ENCODE assay signal across 26 cellular contexts in the genomic region with DNA sequence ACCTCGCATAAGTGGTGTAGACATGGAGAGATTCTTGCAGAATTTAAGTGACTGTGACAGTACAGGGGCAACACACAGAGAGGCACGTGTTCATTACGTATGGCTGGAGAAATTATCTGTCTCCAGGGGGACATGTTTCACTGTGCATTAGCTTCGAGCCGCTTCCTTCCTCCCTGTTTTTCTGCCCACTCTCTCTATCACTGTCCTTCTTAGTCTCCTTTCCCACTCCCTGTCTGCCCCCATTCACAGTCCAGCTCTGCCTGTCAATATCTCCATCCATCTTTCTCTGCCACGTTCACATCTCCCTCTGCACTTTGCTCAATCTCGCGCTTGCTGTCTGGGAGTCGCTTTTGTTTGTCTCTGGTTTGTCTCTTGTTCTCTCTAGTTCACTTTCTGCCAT. TPM values are rescaled to one million over a fixed set of nuclear protein-coding genes. Genes with fewer than 3 reads are reported as not detected.
DNase-seq lines count a peak whose midpoint lies in the region; ATAC-seq and TF ChIP-seq lines count a peak whose summit lies in the region.
"Had no signal": no experiment of that assay in that cellular context is flagged by ENCODE, and none has a peak within 500 bp of the region (broad histone marks: within the 10 kb centered on the region; RNA-seq: fewer than 3 reads in every experiment).

No MANE protein-coding gene starts in this region.

- peaks cover 33% of the 10 kb centered on the region for H3K36me3 Mint-ChIP-seq in activated CD8-positive, alpha-beta T cell treated with anti-CD3 and anti-CD28 coated beads for 36 hours (ENCODE audit: low read depth)
- peaks cover 28% of the 10 kb centered on the region for H3K36me3 Mint-ChIP-seq in activated CD8-positive, alpha-beta T cell treated with anti-CD3 and anti-CD28 coated beads, Interleukin-2, amount 10 ng/mL, durations not matched to agents 7 days and 5 days (ENCODE audit: low read depth)
- peaks cover 28% of the 10 kb centered on the region for H3K36me3 Mint-ChIP-seq in CD4-positive, alpha-beta T cell (ENCODE audit: low read depth)
- peaks cover 19% of the 10 kb centered on the region for H3K36me3 Mint-ChIP-seq in WTC11
- H3K36me3 Mint-ChIP-seq in natural killer cell treated with Interleukin-12 subunit alpha and Interleukin-12 subunit beta and Interleukin-15 and Interleukin-18, amount 100 ng/mL, for 72 hours, result peaks cover 19% of the 10 kb centered on the region

- no peaks in the 10 kb centered on the region for H3K9me3 ChIP-seq in CD4-positive, alpha-beta T cell (ENCODE audit: control insufficient read depth, low read length)
- no peaks in the 10 kb centered on the region for H3K9me3 ChIP-seq in mesodermal cell (ENCODE audit: control insufficient read depth, low read length)
- H3K9me3 ChIP-seq: BE2C, Caco-2, HAP-1, MG63, SJCRH30, upper lobe of left lung had no signal

- intact Hi-C loops in activated CD8-positive, alpha-beta T cell treated with anti-CD3 and anti-CD28 coated beads for 36 hours (cut with micrococcal nuclease), result no loop called here
- intact Hi-C loops in CD4-positive, alpha-beta T cell (cut with DNase I, micrococcal nuclease), result no loop called here

- H3K4me1 ChIP-seq in mesodermal cell (ENCODE audit: control insufficient read depth, insufficient read depth, low read length, poor library complexity, severe bottlenecking), result peaks cover 17% of the 10 kb centered on the region
- H3K4me1 ChIP-seq: HAP-1, SJCRH30, upper lobe of left lung had no signal

- POLR2A ChIA-PET in activated CD8-positive, alpha-beta T cell treated with anti-CD3 and anti-CD28 coated beads for 36 hours (lab: Charles Lee), result interaction anchor here (0.6 to 2.9 kb wide), 4 partner anchors 9 to 15 kb away, joined by 3 to 10 read pairs (median 7); no protein-coding TSS in a partner anchor
- POLR2A ChIA-PET in activated CD8-positive, alpha-beta T cell treated with anti-CD3 and anti-CD28 coated beads, Interleukin-2, amount 10 ng/mL, durations not matched to agents 7 days and 5 days (lab: Charles Lee), result interaction anchor here (1.0 to 2.1 kb wide), 2 partner anchors 10 to 14 kb away, joined by 4 to 9 read pairs; no protein-coding TSS in a partner anchor
- POLR2A ChIA-PET in CD4-positive, alpha-beta T cell (lab: Charles Lee), result interaction anchor here (1.4 to 4.2 kb wide), 6 partner anchors 9 to 74 kb away, joined by 5 to 71 read pairs (median 8); a partner anchor contains a TSS
- POLR2A ChIA-PET in WTC11 (lab: Charles Lee), result no interaction called here

- no peak for DNase-seq in activated CD8-positive, alpha-beta T cell treated with anti-CD3 and anti-CD28 coated beads for 36 hours
- DNase-seq in activated CD8-positive, alpha-beta T cell treated with anti-CD3 and anti-CD28 coated beads, Interleukin-2, amount 10 ng/mL, durations not matched to agents 7 days and 5 days, result no peak
- DNase-seq in CD4-positive, alpha-beta T cell, result no peak
- DNase-seq in WTC11 (ENCODE audit: low spot score), result no peak
- no peak for DNase-seq in NOMO-1 treated with DMSO at 0.1 percent for 48 hours (lab: John Stamatoyannopoulos, UW; ENCODE audit: unreplicated experiment)
- DNase-seq in natural killer cell treated with Interleukin-12 subunit alpha and Interleukin-12 subunit beta and Interleukin-15 and Interleukin-18, amount 100 ng/mL, for 72 hours (ENCODE audit: low spot score), result no peak
- DNase-seq: BE2C; Caco-2; left ventricle myocardium superior; MG63; natural killer cell; NCI-H1417; NCI-H2029 treated with DMSO at 0.1 percent for 48 hours; NCI-H345; posterior cingulate gyrus; SJCRH30; stimulated activated CD4-positive, alpha-beta T cell treated with anti-CD3 and anti-CD28 coated beads, Interleukin-4, amount 100 ng/mL, for 24 hours; T-helper 1 cell; upper lobe of left lung had no signal

- H3K27me3 Mint-ChIP-seq in activated CD8-positive, alpha-beta T cell treated with anti-CD3 and anti-CD28 coated beads for 36 hours, result no peaks in the 10 kb centered on the region
- no peaks in the 10 kb centered on the region for H3K27me3 Mint-ChIP-seq in activated CD8-positive, alpha-beta T cell treated with anti-CD3 and anti-CD28 coated beads, Interleukin-2, amount 10 ng/mL, durations not matched to agents 7 days and 5 days (ENCODE audit: low read depth)
- no peaks in the 10 kb centered on the region for H3K27me3 Mint-ChIP-seq in CD4-positive, alpha-beta T cell
- H3K27me3 Mint-ChIP-seq in WTC11 (ENCODE audit: low read depth), result no peaks in the 10 kb centered on the region
- H3K27me3 Mint-ChIP-seq in natural killer cell treated with Interleukin-12 subunit alpha and Interleukin-12 subunit beta and Interleukin-15 and Interleukin-18, amount 100 ng/mL, for 72 hours, result no peaks in the 10 kb centered on the region
- H3K27me3 Mint-ChIP-seq: activated T-helper 17 cell treated with anti-CD3 and anti-CD28 coated beads, Interleukin-2, amount 50 U/mL, for 72 hours had no signal

- no peak for TF ChIP-seq CTCF in activated CD8-positive, alpha-beta T cell treated with anti-CD3 and anti-CD28 coated beads for 36 hours (IDR thresholded peaks at IDR 0.05)
- no peak for TF ChIP-seq CTCF in CD4-positive, alpha-beta T cell (IDR thresholded peaks at IDR 0.05)
- no peak for TF ChIP-seq CTCF in WTC11 (IDR thresholded peaks at IDR 0.05)

- no peak for ATAC-seq in activated CD8-positive, alpha-beta T cell treated with anti-CD3 and anti-CD28 coated beads for 36 hours
- no peak for ATAC-seq in activated CD8-positive, alpha-beta T cell treated with anti-CD3 and anti-CD28 coated beads, Interleukin-2, amount 10 ng/mL, durations not matched to agents 7 days and 5 days
- ATAC-seq in CD4-positive, alpha-beta T cell (ENCODE audit: poor library complexity), result no peak
- ATAC-seq in WTC11 (no peak), GM18867 (IDR thresholded peaks at IDR 0.05; ENCODE audit: unreplicated experiment) (no peak)
- no peak for ATAC-seq in natural killer cell treated with Interleukin-12 subunit alpha and Interleukin-12 subunit beta and Interleukin-15 and Interleukin-18, amount 100 ng/mL, for 72 hours
- ATAC-seq: activated CD4-positive, CD25-positive, alpha-beta regulatory T cell treated with anti-CD3 and anti-CD28 coated beads, Interleukin-2, amount 50 U/mL, for 24 hours; activated T-helper 17 cell treated with anti-CD3 and anti-CD28 coated beads, Interleukin-2, amount 50 U/mL, for 72 hours; left ventricle myocardium superior; natural killer cell; stimulated activated effector memory CD8-positive, alpha-beta T cell treated with anti-CD3 and anti-CD28 coated beads, Interleukin-12 subunit alpha, Interleukin-12 subunit beta, amount 100 ng/mL, for 72 hours had no signal

- no peaks in the 10 kb centered on the region for H3K27me3 ChIP-seq in CD4-positive, alpha-beta T cell (ENCODE audit: control insufficient read depth, insufficient read depth, low read length)
- H3K27me3 ChIP-seq: BE2C, MG63, SJCRH30, upper lobe of left lung had no signal

- H3K4me1 Mint-ChIP-seq in activated CD8-positive, alpha-beta T cell treated with anti-CD3 and anti-CD28 coated beads for 36 hours (ENCODE audit: low read depth), result peaks cover 51% of the 10 kb centered on the region
- H3K4me1 Mint-ChIP-seq in activated CD8-positive, alpha-beta T cell treated with anti-CD3 and anti-CD28 coated beads, Interleukin-2, amount 10 ng/mL, durations not matched to agents 7 days and 5 days (ENCODE audit: low read depth), result peaks cover 35% of the 10 kb centered on the region
- H3K4me1 Mint-ChIP-seq in CD4-positive, alpha-beta T cell (ENCODE audit: low read depth), result peaks cover 63% of the 10 kb centered on the region
- peaks cover 16% of the 10 kb centered on the region for H3K4me1 Mint-ChIP-seq in WTC11
- peaks cover 12 to 19% of the 10 kb centered on the region in 2 donors for H3K4me1 Mint-ChIP-seq in natural killer cell treated with Interleukin-12 subunit alpha and Interleukin-12 subunit beta and Interleukin-15 and Interleukin-18, amount 100 ng/mL, for 72 hours (ENCODE audit: low read depth in 2 of 2)

- no peaks in the 10 kb centered on the region for H3K9me3 Mint-ChIP-seq in activated CD8-positive, alpha-beta T cell treated with anti-CD3 and anti-CD28 coated beads for 36 hours
- no peaks in the 10 kb centered on the region for H3K9me3 Mint-ChIP-seq in activated CD8-positive, alpha-beta T cell treated with anti-CD3 and anti-CD28 coated beads, Interleukin-2, amount 10 ng/mL, durations not matched to agents 7 days and 5 days (ENCODE audit: insufficient read depth)
- no peaks in the 10 kb centered on the region for H3K9me3 Mint-ChIP-seq in CD4-positive, alpha-beta T cell
- no peaks in the 10 kb centered on the region for H3K9me3 Mint-ChIP-seq in WTC11
- no peaks in the 10 kb centered on the region for H3K9me3 Mint-ChIP-seq in natural killer cell treated with Interleukin-12 subunit alpha and Interleukin-12 subunit beta and Interleukin-15 and Interleukin-18, amount 100 ng/mL, for 72 hours
- H3K9me3 Mint-ChIP-seq: activated T-helper 17 cell treated with anti-CD3 and anti-CD28 coated beads, Interleukin-2, amount 50 U/mL, for 72 hours; natural killer cell; stimulated activated effector memory CD8-positive, alpha-beta T cell treated with anti-CD3 and anti-CD28 coated beads, Interleukin-12 subunit alpha, Interleukin-12 subunit beta, amount 100 ng/mL, for 72 hours had no signal

- H3K4me3 Mint-ChIP-seq in activated CD8-positive, alpha-beta T cell treated with anti-CD3 and anti-CD28 coated beads for 36 hours, result peak overlapping the region; percentile 4
- H3K4me3 Mint-ChIP-seq in activated CD8-positive, alpha-beta T cell treated with anti-CD3 and anti-CD28 coated beads, Interleukin-2, amount 10 ng/mL, durations not matched to agents 7 days and 5 days, result no peak overlapping the region
- H3K4me3 Mint-ChIP-seq in CD4-positive, alpha-beta T cell, result peak overlapping the region; percentile 79
- H3K4me3 Mint-ChIP-seq in WTC11, result no peak overlapping the region
- H3K4me3 Mint-ChIP-seq in natural killer cell treated with Interleukin-12 subunit alpha and Interleukin-12 subunit beta and Interleukin-15 and Interleukin-18, amount 100 ng/mL, for 72 hours, result no peak overlapping the region
- H3K4me3 Mint-ChIP-seq: activated T-helper 17 cell treated with anti-CD3 and anti-CD28 coated beads, Interleukin-2, amount 50 U/mL, for 72 hours; natural killer cell; stimulated activated effector memory CD8-positive, alpha-beta T cell treated with anti-CD3 and anti-CD28 coated beads, Interleukin-12 subunit alpha, Interleukin-12 subunit beta, amount 100 ng/mL, for 72 hours had no signal

- H3K36me3 ChIP-seq in mesodermal cell (ENCODE audit: control insufficient read depth, insufficient read depth, low read length), result peaks cover 42% of the 10 kb centered on the region

- CTCF ChIA-PET in activated CD8-positive, alpha-beta T cell treated with anti-CD3 and anti-CD28 coated beads for 36 hours (lab: Charles Lee), result interaction anchor here (0.8 to 5.1 kb wide), 7 partner anchors 9 to 56 kb away, joined by 4 to 22 read pairs (median 5); no protein-coding TSS in a partner anchor
- CTCF ChIA-PET in activated CD8-positive, alpha-beta T cell treated with anti-CD3 and anti-CD28 coated beads, Interleukin-2, amount 10 ng/mL, durations not matched to agents 7 days and 5 days (lab: Charles Lee), result interaction anchor here (0.8 to 2.1 kb wide), 9 partner anchors 8 to 47 kb away, joined by 4 to 14 read pairs (median 5); a partner anchor contains a TSS
- CTCF ChIA-PET in CD4-positive, alpha-beta T cell (lab: Charles Lee), result interaction anchor here (1.1 to 1.9 kb wide), 3 partner anchors 10 to 27 kb away, joined by 4 to 7 read pairs (median 6); no protein-coding TSS in a partner anchor
- CTCF ChIA-PET in WTC11 (lab: Charles Lee), result interaction anchor here (0.7 to 3.9 kb wide), 7 partner anchors 8 to 57 kb away, joined by 3 to 24 read pairs (median 4); a partner anchor contains a TSS

- H3K27ac Mint-ChIP-seq in activated CD8-positive, alpha-beta T cell treated with anti-CD3 and anti-CD28 coated beads for 36 hours, result peak overlapping the region; percentile 80
- no peak overlapping the region for H3K27ac Mint-ChIP-seq in activated CD8-positive, alpha-beta T cell treated with anti-CD3 and anti-CD28 coated beads, Interleukin-2, amount 10 ng/mL, durations not matched to agents 7 days and 5 days
- peak overlapping the region; percentile 87 for H3K27ac Mint-ChIP-seq in CD4-positive, alpha-beta T cell
- H3K27ac Mint-ChIP-seq in WTC11, result peak overlapping the region; percentile 93
- H3K27ac Mint-ChIP-seq in natural killer cell treated with Interleukin-12 subunit alpha and Interleukin-12 subunit beta and Interleukin-15 and Interleukin-18, amount 100 ng/mL, for 72 hours, result no peak overlapping the region
- H3K27ac Mint-ChIP-seq: activated T-helper 17 cell treated with anti-CD3 and anti-CD28 coated beads, Interleukin-2, amount 50 U/mL, for 72 hours; natural killer cell; stimulated activated effector memory CD8-positive, alpha-beta T cell treated with anti-CD3 and anti-CD28 coated beads, Interleukin-12 subunit alpha, Interleukin-12 subunit beta, amount 100 ng/mL, for 72 hours had no signal

- no peak overlapping the region for H3K4me3 ChIP-seq in mesodermal cell (ENCODE audit: extremely low read depth, insufficient read depth, low read length, poor library complexity, severe bottlenecking)
- H3K4me3 ChIP-seq: HAP-1, MG63, SJCRH30, upper lobe of left lung had no signal

- WGBS in mesodermal cell (ENCODE audit: insufficient coverage in 2 of 2), 2 experiments, result 80 to 94% methylated on average over 9 of the region's 9 CpGs

- peak overlapping the region; percentile 25 for H3K27ac ChIP-seq in CD4-positive, alpha-beta T cell (ENCODE audit: low read depth, low read length)
- H3K27ac ChIP-seq in mesodermal cell (ENCODE audit: low read depth, low read length, severe bottlenecking), result peak overlapping the region; percentile 36
- H3K27ac ChIP-seq: SJCRH30, upper lobe of left lung had no signal

RNA-seq across cellular contexts. Expression of a gene that starts 11.5 kb away (rescaled TPM):
- total RNA-seq in activated CD8-positive, alpha-beta T cell treated with anti-CD3 and anti-CD28 coated beads for 36 hours, result 10 to 100 TPM; 13.2 to 13.5 TPM
- 1 to 10 TPM; 7.8 to 9.0 TPM for total RNA-seq in activated CD8-positive, alpha-beta T cell treated with anti-CD3 and anti-CD28 coated beads, Interleukin-2, amount 10 ng/mL, durations not matched to agents 7 days and 5 days
- 1 to 10 TPM; 7.6 to 8.4 TPM for total RNA-seq in CD4-positive, alpha-beta T cell
- total RNA-seq in WTC11 (2021), result 8.1 to 12.8 TPM (median 11.9 TPM) in 3 replicates
- 10.8 TPM for polyA plus RNA-seq in mesodermal cell (2013, experiment 1 of 2)
- polyA plus RNA-seq in mesodermal cell (2013, experiment 2 of 2), result 11.3 TPM
- 10 to 100 TPM in 1 of 2 donors, 1 to 10 TPM in 1; 2.8 to 10.8 TPM for total RNA-seq in natural killer cell treated with Interleukin-12 subunit alpha and Interleukin-12 subunit beta and Interleukin-15 and Interleukin-18, amount 100 ng/mL, for 72 hours

RNA-seq across cellular contexts. Expression of a gene that starts 13.2 kb away (rescaled TPM):
- total RNA-seq in activated CD8-positive, alpha-beta T cell treated with anti-CD3 and anti-CD28 coated beads for 36 hours, result 100 to 1,000 TPM; 119 to 120 TPM
- total RNA-seq in activated CD8-positive, alpha-beta T cell treated with anti-CD3 and anti-CD28 coated beads, Interleukin-2, amount 10 ng/mL, durations not matched to agents 7 days and 5 days, result 10 to 100 TPM; 64.5 to 74.5 TPM
- total RNA-seq in CD4-positive, alpha-beta T cell, result 10 to 100 TPM; 20.1 to 24.5 TPM
- total RNA-seq in WTC11 (2021), result 200 to 224 TPM (median 203 TPM) in 3 replicates
- 205 TPM for polyA plus RNA-seq in mesodermal cell (2013, experiment 1 of 2)
- polyA plus RNA-seq in mesodermal cell (2013, experiment 2 of 2), result 202 TPM
- total RNA-seq in natural killer cell treated with Interleukin-12 subunit alpha and Interleukin-12 subunit beta and Interleukin-15 and Interleukin-18, amount 100 ng/mL, for 72 hours, result 100 to 1,000 TPM; 102 to 121 TPM

RNA-seq across cellular contexts. Expression of a gene that starts 20.5 kb away (rescaled TPM):
- not detected for total RNA-seq in activated CD8-positive, alpha-beta T cell treated with anti-CD3 and anti-CD28 coated beads for 36 hours
- total RNA-seq in activated CD8-positive, alpha-beta T cell treated with anti-CD3 and anti-CD28 coated beads, Interleukin-2, amount 10 ng/mL, durations not matched to agents 7 days and 5 days, result not detected
- under 1 TPM; 0.16 to 0.31 TPM for total RNA-seq in CD4-positive, alpha-beta T cell
- not detected in 3 replicates for total RNA-seq in WTC11 (2021)
- polyA plus RNA-seq in mesodermal cell (2013, experiment 1 of 2), result not detected
- polyA plus RNA-seq in mesodermal cell (2013, experiment 2 of 2), result not detected
- total RNA-seq in natural killer cell treated with Interleukin-12 subunit alpha and Interleukin-12 subunit beta and Interleukin-15 and Interleukin-18, amount 100 ng/mL, for 72 hours, result not detected
- total RNA-seq: activated T-helper 17 cell treated with anti-CD3 and anti-CD28 coated beads, Interleukin-2, amount 50 U/mL, for 72 hours; Caco-2; HT-29; left ventricle myocardium superior; natural killer cell; SJCRH30; upper lobe of left lung had no signal

RNA-seq across cellular contexts. Expression of a gene that starts 35.8 kb away (rescaled TPM):
- under 1 TPM; 0.69 to 0.72 TPM for total RNA-seq in activated CD8-positive, alpha-beta T cell treated with anti-CD3 and anti-CD28 coated beads for 36 hours
- total RNA-seq in activated CD8-positive, alpha-beta T cell treated with anti-CD3 and anti-CD28 coated beads, Interleukin-2, amount 10 ng/mL, durations not matched to agents 7 days and 5 days, result 1 to 10 TPM; 1.6 to 1.8 TPM
- total RNA-seq in CD4-positive, alpha-beta T cell, result 1 to 10 TPM; 3.3 to 3.7 TPM
- total RNA-seq in WTC11 (2021), result 17.9 to 18.8 TPM (median 18.8 TPM) in 3 replicates
- 25.6 TPM for polyA plus RNA-seq in mesodermal cell (2013, experiment 1 of 2)
- polyA plus RNA-seq in mesodermal cell (2013, experiment 2 of 2), result 20.5 TPM
- 1 to 10 TPM in 1 of 2 donors, under 1 TPM in 1; 0.73 to 1.0 TPM for total RNA-seq in natural killer cell treated with Interleukin-12 subunit alpha and Interleukin-12 subunit beta and Interleukin-15 and Interleukin-18, amount 100 ng/mL, for 72 hours

RNA-seq across cellular contexts. Expression of a gene that starts 39.1 kb away (rescaled TPM):
- total RNA-seq in activated CD8-positive, alpha-beta T cell treated with anti-CD3 and anti-CD28 coated beads for 36 hours, result 1 to 10 TPM; 2.3 to 2.6 TPM
- total RNA-seq in activated CD8-positive, alpha-beta T cell treated with anti-CD3 and anti-CD28 coated beads, Interleukin-2, amount 10 ng/mL, durations not matched to agents 7 days and 5 days, result 1 to 10 TPM in 1 of 2 experiments, under 1 TPM in 1; 0.74 to 1.4 TPM
- 1 to 10 TPM in 1 of 2 experiments, under 1 TPM in 1; 0.67 to 1.1 TPM for total RNA-seq in CD4-positive, alpha-beta T cell
- 28.8 to 35.8 TPM (median 33.8 TPM) in 3 replicates for total RNA-seq in WTC11 (2021)
- 28.9 TPM for polyA plus RNA-seq in mesodermal cell (2013, experiment 1 of 2)
- polyA plus RNA-seq in mesodermal cell (2013, experiment 2 of 2), result 32.1 TPM
- 1 to 10 TPM in 1 of 2 donors, under 1 TPM in 1; 0.17 to 2.1 TPM for total RNA-seq in natural killer cell treated with Interleukin-12 subunit alpha and Interleukin-12 subunit beta and Interleukin-15 and Interleukin-18, amount 100 ng/mL, for 72 hours

Comparison
In these comparisons a context has a peak if more than half of its experiments do, and no peak if none do; other contexts are left out.
1. H3K27ac Mint-ChIP-seq: peak in activated CD8-positive, alpha-beta T cell treated with anti-CD3 and anti-CD28 coated beads for 36 hours (single experiment), CD4-positive, alpha-beta T cell (single experiment) and WTC11 (single experiment); none in activated CD8-positive, alpha-beta T cell treated with anti-CD3 and anti-CD28 coated beads, Interleukin-2, amount 10 ng/mL, durations not matched to agents 7 days and 5 days (single experiment) and natural killer cell treated with Interleukin-12 subunit alpha and Interleukin-12 subunit beta and Interleukin-15 and Interleukin-18, amount 100 ng/mL, for 72 hours (0 of 2).
2. H3K4me3 Mint-ChIP-seq: peak in activated CD8-positive, alpha-beta T cell treated with anti-CD3 and anti-CD28 coated beads for 36 hours (single experiment) and CD4-positive, alpha-beta T cell (single experiment); none in activated CD8-positive, alpha-beta T cell treated with anti-CD3 and anti-CD28 coated beads, Interleukin-2, amount 10 ng/mL, durations not matched to agents 7 days and 5 days (single experiment), WTC11 (single experiment) and natural killer cell treated with Interleukin-12 subunit alpha and Interleukin-12 subunit beta and Interleukin-15 and Interleukin-18, amount 100 ng/mL, for 72 hours (single experiment).